1 cellular context compared by ENCODE assay signal in the genomic region with DNA sequence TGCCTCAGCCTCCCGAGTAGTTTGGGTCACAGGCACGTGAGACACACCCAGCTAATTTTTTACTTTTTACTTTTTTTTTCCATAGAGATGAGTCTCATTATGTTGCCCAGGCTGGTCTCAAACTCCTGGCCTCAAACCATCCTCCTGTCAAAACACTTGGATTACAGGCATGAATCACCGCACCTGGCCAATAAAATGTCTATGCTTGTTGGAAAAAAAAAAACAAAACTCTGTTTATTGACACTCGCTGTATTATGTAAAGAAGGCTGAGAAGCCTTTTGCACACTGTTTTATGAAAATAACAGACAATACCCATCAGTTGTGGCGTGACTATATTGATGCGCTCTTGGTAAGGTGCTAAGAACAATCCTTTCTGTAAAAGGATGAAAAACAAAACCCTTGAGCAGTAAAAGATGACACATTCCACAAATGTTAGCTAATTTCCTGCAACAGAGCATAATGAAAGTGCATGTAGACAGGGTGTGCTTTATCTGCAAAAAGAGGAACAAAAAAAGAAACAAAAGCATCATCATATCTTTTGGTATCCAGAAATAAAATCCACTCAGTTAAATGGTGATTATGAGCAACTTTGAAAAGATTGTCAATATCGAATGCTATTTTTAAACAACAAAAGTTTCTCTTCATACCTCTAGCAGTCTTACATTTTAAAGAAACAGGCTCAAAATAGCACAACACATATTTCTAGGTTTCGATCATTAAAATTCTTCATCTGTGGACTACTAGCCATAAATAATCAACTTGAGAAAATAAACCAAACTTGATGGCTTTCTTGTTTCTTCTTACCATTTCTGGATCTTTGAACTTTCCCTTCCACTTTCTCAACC.
TF ChIP-seq lines count a peak whose summit lies in the region.

No MANE protein-coding gene starts in this region.

TF ChIP-seq in HEK293, 187 proteins besides CTCF, POLR2A, EP300 and RAD21 (continued from another document):
- TF ChIP-seq, protein P1, sequence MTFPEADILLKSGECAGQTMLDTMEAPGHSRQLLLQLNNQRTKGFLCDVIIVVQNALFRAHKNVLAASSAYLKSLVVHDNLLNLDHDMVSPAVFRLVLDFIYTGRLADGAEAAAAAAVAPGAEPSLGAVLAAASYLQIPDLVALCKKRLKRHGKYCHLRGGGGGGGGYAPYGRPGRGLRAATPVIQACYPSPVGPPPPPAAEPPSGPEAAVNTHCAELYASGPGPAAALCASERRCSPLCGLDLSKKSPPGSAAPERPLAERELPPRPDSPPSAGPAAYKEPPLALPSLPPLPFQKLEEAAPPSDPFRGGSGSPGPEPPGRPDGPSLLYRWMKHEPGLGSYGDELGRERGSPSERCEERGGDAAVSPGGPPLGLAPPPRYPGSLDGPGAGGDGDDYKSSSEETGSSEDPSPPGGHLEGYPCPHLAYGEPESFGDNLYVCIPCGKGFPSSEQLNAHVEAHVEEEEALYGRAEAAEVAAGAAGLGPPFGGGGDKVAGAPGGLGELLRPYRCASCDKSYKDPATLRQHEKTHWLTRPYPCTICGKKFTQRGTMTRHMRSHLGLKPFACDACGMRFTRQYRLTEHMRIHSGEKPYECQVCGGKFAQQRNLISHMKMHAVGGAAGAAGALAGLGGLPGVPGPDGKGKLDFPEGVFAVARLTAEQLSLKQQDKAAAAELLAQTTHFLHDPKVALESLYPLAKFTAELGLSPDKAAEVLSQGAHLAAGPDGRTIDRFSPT (tag by site-specific recombination; IDR thresholded peaks at IDR 0.05), result no peak
- TF ChIP-seq ZNF701 (tag by site-specific recombination; IDR thresholded peaks at IDR 0.05) (no peak), ZBTB8A (tag by site-specific recombination; IDR thresholded peaks at IDR 0.05) (no peak), ZNF555 (tag by site-specific recombination; conservative IDR thresholded peaks at IDR 0.05) (no peak), ZNF521 (tag by site-specific recombination; IDR thresholded peaks at IDR 0.05) (no peak), MEIS1 (CRISPR knock-in tag; IDR thresholded peaks at IDR 0.05; ENCODE audit: borderline replicate concordance) (0 out of 2 replicates have a peak, but pooled peaks have one; percentile 40), ZBTB17 (tag by site-specific recombination; IDR thresholded peaks at IDR 0.05) (no peak), ZNF658 (tag by site-specific recombination; IDR thresholded peaks at IDR 0.05) (no peak), ZNF114 (tag by site-specific recombination; IDR thresholded peaks at IDR 0.05) (no peak), ZNF133 (tag by site-specific recombination; IDR thresholded peaks at IDR 0.05) (no peak), ZNF585B (tag by site-specific recombination; IDR thresholded peaks at IDR 0.05) (no peak), ZNF214 (tag by site-specific recombination; IDR thresholded peaks at IDR 0.05; ENCODE audit: borderline replicate concordance) (no peak), ZNF366 (tag by site-specific recombination; conservative IDR thresholded peaks at IDR 0.05) (0 out of 2 replicates have a peak, but pooled peaks have one; percentile 19), ZNF624 (tag by site-specific recombination; IDR thresholded peaks at IDR 0.05) (no peak), ZNF747 (tag by site-specific recombination; IDR thresholded peaks at IDR 0.05) (no peak), ZNF571 (tag by site-specific recombination; IDR thresholded peaks at IDR 0.05) (no peak), KLF7 (tag by site-specific recombination; IDR thresholded peaks at IDR 0.05; ENCODE audit: borderline replicate concordance) (no peak), ZNF174 (tag by site-specific recombination; IDR thresholded peaks at IDR 0.05) (no peak), ZXDB (tag by site-specific recombination; IDR thresholded peaks at IDR 0.05) (no peak; the same call in 1 of the 2 replicates), HOXD13 (CRISPR knock-in tag; IDR thresholded peaks at IDR 0.05; ENCODE audit: borderline replicate concordance) (0 out of 2 replicates have a peak, but pooled peaks have one; percentile 64), MYNN (tag by site-specific recombination; IDR thresholded peaks at IDR 0.05; ENCODE audit: borderline replicate concordance) (no peak), ZNF211 (tag by site-specific recombination; IDR thresholded peaks at IDR 0.05; ENCODE audit: low read depth) (no peak), ZFHX2 (tag by site-specific recombination; conservative IDR thresholded peaks at IDR 0.05) (no peak)
- TF ChIP-seq, protein P2, sequence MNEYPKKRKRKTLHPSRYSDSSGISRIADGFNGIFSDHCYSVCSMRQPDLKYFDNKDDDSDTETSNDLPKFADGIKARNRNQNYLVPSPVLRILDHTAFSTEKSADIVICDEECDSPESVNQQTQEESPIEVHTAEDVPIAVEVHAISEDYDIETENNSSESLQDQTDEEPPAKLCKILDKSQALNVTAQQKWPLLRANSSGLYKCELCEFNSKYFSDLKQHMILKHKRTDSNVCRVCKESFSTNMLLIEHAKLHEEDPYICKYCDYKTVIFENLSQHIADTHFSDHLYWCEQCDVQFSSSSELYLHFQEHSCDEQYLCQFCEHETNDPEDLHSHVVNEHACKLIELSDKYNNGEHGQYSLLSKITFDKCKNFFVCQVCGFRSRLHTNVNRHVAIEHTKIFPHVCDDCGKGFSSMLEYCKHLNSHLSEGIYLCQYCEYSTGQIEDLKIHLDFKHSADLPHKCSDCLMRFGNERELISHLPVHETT (tag by site-specific recombination; IDR thresholded peaks at IDR 0.05), result no peak
- TF ChIP-seq, protein P3, sequence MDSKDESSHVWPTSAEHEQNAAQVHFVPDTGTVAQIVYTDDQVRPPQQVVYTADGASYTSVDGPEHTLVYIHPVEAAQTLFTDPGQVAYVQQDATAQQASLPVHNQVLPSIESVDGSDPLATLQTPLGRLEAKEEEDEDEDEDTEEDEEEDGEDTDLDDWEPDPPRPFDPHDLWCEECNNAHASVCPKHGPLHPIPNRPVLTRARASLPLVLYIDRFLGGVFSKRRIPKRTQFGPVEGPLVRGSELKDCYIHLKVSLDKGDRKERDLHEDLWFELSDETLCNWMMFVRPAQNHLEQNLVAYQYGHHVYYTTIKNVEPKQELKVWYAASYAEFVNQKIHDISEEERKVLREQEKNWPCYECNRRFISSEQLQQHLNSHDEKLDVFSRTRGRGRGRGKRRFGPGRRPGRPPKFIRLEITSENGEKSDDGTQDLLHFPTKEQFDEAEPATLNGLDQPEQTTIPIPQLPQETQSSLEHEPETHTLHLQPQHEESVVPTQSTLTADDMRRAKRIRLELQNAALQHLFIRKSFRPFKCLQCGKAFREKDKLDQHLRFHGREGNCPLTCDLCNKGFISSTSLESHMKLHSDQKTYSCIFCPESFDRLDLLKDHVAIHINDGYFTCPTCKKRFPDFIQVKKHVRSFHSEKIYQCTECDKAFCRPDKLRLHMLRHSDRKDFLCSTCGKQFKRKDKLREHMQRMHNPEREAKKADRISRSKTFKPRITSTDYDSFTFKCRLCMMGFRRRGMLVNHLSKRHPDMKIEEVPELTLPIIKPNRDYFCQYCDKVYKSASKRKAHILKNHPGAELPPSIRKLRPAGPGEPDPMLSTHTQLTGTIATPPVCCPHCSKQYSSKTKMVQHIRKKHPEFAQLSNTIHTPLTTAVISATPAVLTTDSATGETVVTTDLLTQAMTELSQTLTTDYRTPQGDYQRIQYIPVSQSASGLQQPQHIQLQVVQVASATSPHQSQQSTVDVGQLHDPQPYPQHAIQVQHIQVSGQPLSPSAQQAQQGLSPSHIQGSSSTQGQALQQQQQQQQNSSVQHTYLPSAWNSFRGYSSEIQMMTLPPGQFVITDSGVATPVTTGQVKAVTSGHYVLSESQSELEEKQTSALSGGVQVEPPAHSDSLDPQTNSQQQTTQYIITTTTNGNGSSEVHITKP (tag by site-specific recombination; IDR thresholded peaks at IDR 0.05), result peak; percentile 41
- TF ChIP-seq, protein P4, sequence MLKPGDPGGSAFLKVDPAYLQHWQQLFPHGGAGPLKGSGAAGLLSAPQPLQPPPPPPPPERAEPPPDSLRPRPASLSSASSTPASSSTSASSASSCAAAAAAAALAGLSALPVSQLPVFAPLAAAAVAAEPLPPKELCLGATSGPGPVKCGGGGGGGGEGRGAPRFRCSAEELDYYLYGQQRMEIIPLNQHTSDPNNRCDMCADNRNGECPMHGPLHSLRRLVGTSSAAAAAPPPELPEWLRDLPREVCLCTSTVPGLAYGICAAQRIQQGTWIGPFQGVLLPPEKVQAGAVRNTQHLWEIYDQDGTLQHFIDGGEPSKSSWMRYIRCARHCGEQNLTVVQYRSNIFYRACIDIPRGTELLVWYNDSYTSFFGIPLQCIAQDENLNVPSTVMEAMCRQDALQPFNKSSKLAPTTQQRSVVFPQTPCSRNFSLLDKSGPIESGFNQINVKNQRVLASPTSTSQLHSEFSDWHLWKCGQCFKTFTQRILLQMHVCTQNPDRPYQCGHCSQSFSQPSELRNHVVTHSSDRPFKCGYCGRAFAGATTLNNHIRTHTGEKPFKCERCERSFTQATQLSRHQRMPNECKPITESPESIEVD (tag by site-specific recombination; IDR thresholded peaks at IDR 0.05), result peak; percentile 49; the same call in 1 of the 2 replicates
- TF ChIP-seq, protein P5, sequence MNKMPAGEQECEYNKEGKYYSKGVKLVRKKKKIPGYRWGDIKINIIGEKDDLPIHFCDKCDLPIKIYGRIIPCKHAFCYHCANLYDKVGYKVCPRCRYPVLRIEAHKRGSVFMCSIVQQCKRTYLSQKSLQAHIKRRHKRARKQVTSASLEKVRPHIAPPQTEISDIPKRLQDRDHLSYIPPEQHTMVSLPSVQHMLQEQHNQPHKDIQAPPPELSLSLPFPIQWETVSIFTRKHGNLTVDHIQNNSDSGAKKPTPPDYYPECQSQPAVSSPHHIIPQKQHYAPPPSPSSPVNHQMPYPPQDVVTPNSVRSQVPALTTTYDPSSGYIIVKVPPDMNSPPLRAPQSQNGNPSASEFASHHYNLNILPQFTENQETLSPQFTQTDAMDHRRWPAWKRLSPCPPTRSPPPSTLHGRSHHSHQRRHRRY (tag by site-specific recombination; IDR thresholded peaks at IDR 0.05), result no peak
- TF ChIP-seq, protein P6, sequence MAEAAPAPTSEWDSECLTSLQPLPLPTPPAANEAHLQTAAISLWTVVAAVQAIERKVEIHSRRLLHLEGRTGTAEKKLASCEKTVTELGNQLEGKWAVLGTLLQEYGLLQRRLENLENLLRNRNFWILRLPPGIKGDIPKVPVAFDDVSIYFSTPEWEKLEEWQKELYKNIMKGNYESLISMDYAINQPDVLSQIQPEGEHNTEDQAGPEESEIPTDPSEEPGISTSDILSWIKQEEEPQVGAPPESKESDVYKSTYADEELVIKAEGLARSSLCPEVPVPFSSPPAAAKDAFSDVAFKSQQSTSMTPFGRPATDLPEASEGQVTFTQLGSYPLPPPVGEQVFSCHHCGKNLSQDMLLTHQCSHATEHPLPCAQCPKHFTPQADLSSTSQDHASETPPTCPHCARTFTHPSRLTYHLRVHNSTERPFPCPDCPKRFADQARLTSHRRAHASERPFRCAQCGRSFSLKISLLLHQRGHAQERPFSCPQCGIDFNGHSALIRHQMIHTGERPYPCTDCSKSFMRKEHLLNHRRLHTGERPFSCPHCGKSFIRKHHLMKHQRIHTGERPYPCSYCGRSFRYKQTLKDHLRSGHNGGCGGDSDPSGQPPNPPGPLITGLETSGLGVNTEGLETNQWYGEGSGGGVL (tag by site-specific recombination; IDR thresholded peaks at IDR 0.05), result no peak
- TF ChIP-seq, protein P7, sequence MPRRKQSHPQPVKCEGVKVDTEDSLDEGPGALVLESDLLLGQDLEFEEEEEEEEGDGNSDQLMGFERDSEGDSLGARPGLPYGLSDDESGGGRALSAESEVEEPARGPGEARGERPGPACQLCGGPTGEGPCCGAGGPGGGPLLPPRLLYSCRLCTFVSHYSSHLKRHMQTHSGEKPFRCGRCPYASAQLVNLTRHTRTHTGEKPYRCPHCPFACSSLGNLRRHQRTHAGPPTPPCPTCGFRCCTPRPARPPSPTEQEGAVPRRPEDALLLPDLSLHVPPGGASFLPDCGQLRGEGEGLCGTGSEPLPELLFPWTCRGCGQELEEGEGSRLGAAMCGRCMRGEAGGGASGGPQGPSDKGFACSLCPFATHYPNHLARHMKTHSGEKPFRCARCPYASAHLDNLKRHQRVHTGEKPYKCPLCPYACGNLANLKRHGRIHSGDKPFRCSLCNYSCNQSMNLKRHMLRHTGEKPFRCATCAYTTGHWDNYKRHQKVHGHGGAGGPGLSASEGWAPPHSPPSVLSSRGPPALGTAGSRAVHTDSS (tag by site-specific recombination; IDR thresholded peaks at IDR 0.05), result no peak
- TF ChIP-seq, protein P8, sequence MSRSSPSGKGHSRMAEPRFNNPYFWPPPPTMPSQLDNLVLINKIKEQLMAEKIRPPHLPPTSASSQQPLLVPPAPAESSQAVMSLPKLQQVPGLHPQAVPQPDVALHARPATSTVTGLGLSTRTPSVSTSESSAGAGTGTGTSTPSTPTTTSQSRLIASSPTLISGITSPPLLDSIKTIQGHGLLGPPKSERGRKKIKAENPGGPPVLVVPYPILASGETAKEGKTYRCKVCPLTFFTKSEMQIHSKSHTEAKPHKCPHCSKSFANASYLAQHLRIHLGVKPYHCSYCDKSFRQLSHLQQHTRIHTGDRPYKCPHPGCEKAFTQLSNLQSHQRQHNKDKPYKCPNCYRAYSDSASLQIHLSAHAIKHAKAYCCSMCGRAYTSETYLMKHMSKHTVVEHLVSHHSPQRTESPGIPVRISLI (tag by site-specific recombination; IDR thresholded peaks at IDR 0.05), result peak; percentile 53; the same call in 1 of the 2 replicates
